ENCODE assay signal across 8 cellular contexts in genomic region chr7:26202019-26202985, GRCh38. TPM values are rescaled to one million over a fixed set of nuclear protein-coding genes. Genes with fewer than 3 reads are reported as not detected.
DNase-seq lines count a peak whose midpoint lies in the region; ATAC-seq and TF ChIP-seq lines count a peak whose summit lies in the region.

No MANE protein-coding gene starts in this region.

- intact Hi-C loops in right cardiac atrium (cut with DNase I): no loop called here

- H3K27me3 Mint-ChIP-seq in activated naive CD8-positive, alpha-beta T cell treated with anti-CD3 and anti-CD28 coated beads, Interleukin-2, amount 50 U/mL, for 24 hours: peaks cover 4% of the 10 kb centered on the region
- no peaks in the 10 kb centered on the region for H3K27me3 Mint-ChIP-seq in progenitor cell of endocrine pancreas

- peak overlapping the region; percentile 93 for H3K27ac Mint-ChIP-seq in activated naive CD8-positive, alpha-beta T cell treated with anti-CD3 and anti-CD28 coated beads, Interleukin-2, amount 50 U/mL, for 24 hours
- peak overlapping the region; percentile 95 for H3K27ac Mint-ChIP-seq in progenitor cell of endocrine pancreas

- TF ChIP-seq CTCF in GM06990 (IDR thresholded peaks at IDR 0.05; ENCODE audit: insufficient read depth, low read length, poor library complexity, severe bottlenecking) (no peak), progenitor cell of endocrine pancreas (IDR thresholded peaks at IDR 0.05; ENCODE audit: unreplicated experiment) (no peak)

- H3K9me3 ChIP-seq in SJCRH30 (replicated peaks) (no peaks in the 10 kb centered on the region), right cardiac atrium (ENCODE audit: control insufficient read depth, low read length) (no peaks in the 10 kb centered on the region)

- under 1% methylated on average over 67 of the region's 68 CpGs for WGBS in right cardiac atrium

- H3K4me1 ChIP-seq in SJCRH30 (peaks cover 2% of the 10 kb centered on the region; the same call in 1 of the 2 replicates), right cardiac atrium (ENCODE audit: control insufficient read depth, insufficient read depth, low read length) (no peaks in the 10 kb centered on the region)

- H3K27me3 ChIP-seq in GM06990 (replicated peaks; ENCODE audit: control insufficient read depth, insufficient read depth, low read length) (no peaks in the 10 kb centered on the region), SJCRH30 (no peaks in the 10 kb centered on the region), right cardiac atrium (ENCODE audit: control insufficient read depth, insufficient read depth) (no peaks in the 10 kb centered on the region)

- ATAC-seq in HG02981 (IDR thresholded peaks at IDR 0.05; ENCODE audit: unreplicated experiment) (peak; percentile 2), right cardiac atrium (peak; percentile 15 to 24), GM18520 (IDR thresholded peaks at IDR 0.05; ENCODE audit: unreplicated experiment) (no peak), GM18861 (IDR thresholded peaks at IDR 0.05; ENCODE audit: unreplicated experiment) (no peak)
- no peak for ATAC-seq in activated naive CD8-positive, alpha-beta T cell treated with anti-CD3 and anti-CD28 coated beads, Interleukin-2, amount 50 U/mL, for 24 hours

- H3K27ac ChIP-seq in SJCRH30 (peak overlapping the region; percentile 99), right cardiac atrium (ENCODE audit: low read length) (peak overlapping the region; percentile 96)

- H3K4me3 ChIP-seq in GM06990 (replicated peaks; ENCODE audit: low read depth, low read length): peak overlapping the region; percentile 95
- H3K4me3 ChIP-seq in SJCRH30: peak overlapping the region; percentile 98
- H3K4me3 ChIP-seq in right cardiac atrium (ENCODE audit: low read length): peak overlapping the region; percentile 95

- no peaks in the 10 kb centered on the region for H3K9me3 Mint-ChIP-seq in activated naive CD8-positive, alpha-beta T cell treated with anti-CD3 and anti-CD28 coated beads, Interleukin-2, amount 50 U/mL, for 24 hours
- H3K9me3 Mint-ChIP-seq in progenitor cell of endocrine pancreas (ENCODE audit: low read depth): no peaks in the 10 kb centered on the region

- H3K36me3 ChIP-seq in GM06990 (ENCODE audit: control insufficient read depth, insufficient read depth, low read length) (no peaks in the 10 kb centered on the region; the same call in none of the 2 replicates), SJCRH30 (peaks cover 84% of the 10 kb centered on the region)

- peaks cover 82% of the 10 kb centered on the region for H3K36me3 Mint-ChIP-seq in activated naive CD8-positive, alpha-beta T cell treated with anti-CD3 and anti-CD28 coated beads, Interleukin-2, amount 50 U/mL, for 24 hours (ENCODE audit: low read depth)
- H3K36me3 Mint-ChIP-seq in progenitor cell of endocrine pancreas (ENCODE audit: insufficient read depth): peaks cover 40% of the 10 kb centered on the region

- H3K4me1 Mint-ChIP-seq in activated naive CD8-positive, alpha-beta T cell treated with anti-CD3 and anti-CD28 coated beads, Interleukin-2, amount 50 U/mL, for 24 hours: peaks cover 50% of the 10 kb centered on the region
- peaks cover 34% of the 10 kb centered on the region for H3K4me1 Mint-ChIP-seq in progenitor cell of endocrine pancreas (ENCODE audit: low read depth)

- H3K4me3 Mint-ChIP-seq in activated naive CD8-positive, alpha-beta T cell treated with anti-CD3 and anti-CD28 coated beads, Interleukin-2, amount 50 U/mL, for 24 hours: peak overlapping the region; percentile 99
- H3K4me3 Mint-ChIP-seq in progenitor cell of endocrine pancreas (ENCODE audit: low read depth): peak overlapping the region; percentile 88

- DNase-seq in GM06990 (ENCODE audit: extremely low read depth, insufficient read length) (no peak), SJCRH30 (peak; percentile 57 to 60), right cardiac atrium (peak; percentile 65 to 88 (median 87)), progenitor cell of endocrine pancreas (ENCODE audit: low spot score, unreplicated experiment) (peak; percentile 59)
- peak; percentile 66 for DNase-seq in activated naive CD8-positive, alpha-beta T cell treated with anti-CD3 and anti-CD28 coated beads, Interleukin-2, amount 50 U/mL, for 24 hours

RNA-seq across cellular contexts. Expression of gene CBX3, which starts 0.8 kb away (rescaled TPM):
- 368 and 399 TPM in 2 replicates for total RNA-seq in SJCRH30 (2014; rRNA removed; shearing (Covaris generic))
- total RNA-seq in right cardiac atrium (10 to 100 TPM; 68.1 to 82.5 (median 72.2) TPM), progenitor cell of endocrine pancreas (221 and 222 TPM in 2 replicates)
- polyA plus RNA-seq in right cardiac atrium: 61.2 TPM

RNA-seq across cellular contexts. Expression of gene HNRNPA2B1, which starts 1.8 kb away (rescaled TPM):
- 746 and 863 TPM in 2 replicates for total RNA-seq in SJCRH30 (2014; rRNA removed; shearing (Covaris generic))
- total RNA-seq in right cardiac atrium: 100 to 1,000 TPM; 353 to 383 (median 368) TPM
- polyA plus RNA-seq in right cardiac atrium: 521 TPM
- total RNA-seq in progenitor cell of endocrine pancreas: 950 and 984 TPM in 2 replicates

RNA-seq across cellular contexts. Expression of gene NFE2L3, which starts 50.3 kb away (rescaled TPM):
- total RNA-seq in SJCRH30 (2014; rRNA removed; shearing (Covaris generic)): not detected in 2 replicates
- total RNA-seq in right cardiac atrium: 1 to 10 TPM in 2 of 4 donors, under 1 TPM in 2; 0.32 to 1.3 (median 1.00) TPM
- polyA plus RNA-seq in right cardiac atrium: 1.1 TPM
- 25.5 and 28.0 TPM in 2 replicates for total RNA-seq in progenitor cell of endocrine pancreas

Comparison
In these comparisons a context has a peak if more than half of its experiments do, and no peak if none do; other contexts are left out.
1. ATAC-seq: peak in HG02981 (single experiment) and right cardiac atrium (2 of 2); none in activated naive CD8-positive, alpha-beta T cell treated with anti-CD3 and anti-CD28 coated beads, Interleukin-2, amount 50 U/mL, for 24 hours (single experiment), GM18520 (single experiment) and GM18861 (single experiment).
2. RNA of gene NFE2L3, which starts 50.3 kb away (total RNA-seq): 25.5 to 28.0 TPM in progenitor cell of endocrine pancreas; 0.32 to 1.3 TPM in right cardiac atrium and not detected in SJCRH30; every median in the first group is over 10 times any median in the second.
3. Peak in every context shown above with its lines, with median percentiles within 50 percentile points of each other: H3K4me3 ChIP-seq.